Comparison of ENCODE assay signal across 11 cellular contexts in the genomic region with DNA sequence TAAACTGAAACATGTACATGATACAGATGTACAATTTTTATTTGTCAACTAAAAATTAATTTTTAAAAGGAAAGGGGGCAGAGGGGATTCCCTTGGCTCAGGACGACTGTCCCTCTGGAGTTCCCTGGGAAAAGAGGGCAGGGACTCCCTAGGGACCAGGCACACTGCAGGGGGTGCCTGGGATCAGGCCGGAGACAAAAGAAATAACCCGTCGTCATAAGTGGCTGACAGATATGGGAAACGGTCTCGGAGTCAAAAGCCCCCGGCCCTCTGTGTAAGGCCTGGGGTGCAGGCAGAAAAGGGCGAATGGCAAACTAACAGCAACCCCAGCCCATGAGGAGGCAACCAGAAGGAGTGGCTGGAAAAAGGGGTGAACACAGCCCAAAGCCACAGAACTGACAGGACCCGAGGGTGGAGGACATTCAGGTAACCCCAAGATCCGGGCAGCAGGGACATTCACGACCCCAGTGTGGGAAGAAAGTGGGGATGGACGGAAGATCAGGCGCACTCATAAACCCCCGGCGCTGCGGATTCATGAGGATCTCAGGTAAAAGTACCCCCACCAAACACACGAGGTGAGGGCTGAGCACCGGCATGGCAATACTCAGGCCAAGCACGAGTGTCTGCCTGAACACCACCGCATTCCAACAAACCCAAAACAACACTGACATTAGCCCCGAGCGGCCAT. TPM values are rescaled to one million over a fixed set of nuclear protein-coding genes. Genes with fewer than 3 reads are reported as not detected.
DNase-seq lines count a peak whose midpoint lies in the region; ATAC-seq and TF ChIP-seq lines count a peak whose summit lies in the region.
"Had no signal": no experiment of that assay in that cellular context is flagged by ENCODE, and none has a peak within 500 bp of the region (broad histone marks: within the 10 kb centered on the region; RNA-seq: fewer than 3 reads in every experiment).

No MANE protein-coding gene starts in this region.

- H3K9me3 Mint-ChIP-seq in endodermal cell, result no peaks in the 10 kb centered on the region
- no peaks in the 10 kb centered on the region for H3K9me3 Mint-ChIP-seq in naive thymus-derived CD8-positive, alpha-beta T cell
- H3K9me3 Mint-ChIP-seq in activated naive CD4-positive, alpha-beta T cell treated with anti-CD3 and anti-CD28 coated beads for 36 hours, result no peaks in the 10 kb centered on the region

- ATAC-seq in Right ventricle myocardium superior (ENCODE audit: poor library complexity) (no peak), Right ventricle myocardium inferior (no peak), HG03439 (IDR thresholded peaks at IDR 0.05; ENCODE audit: unreplicated experiment) (no peak)
- no peak for ATAC-seq in naive thymus-derived CD8-positive, alpha-beta T cell

- no peak for TF ChIP-seq POLR2A in vagina (IDR thresholded peaks at IDR 0.05)

- H3K27me3 Mint-ChIP-seq in endodermal cell (ENCODE audit: insufficient read depth), result no peaks in the 10 kb centered on the region
- no peaks in the 10 kb centered on the region for H3K27me3 Mint-ChIP-seq in naive thymus-derived CD8-positive, alpha-beta T cell
- H3K27me3 Mint-ChIP-seq in activated naive CD4-positive, alpha-beta T cell treated with anti-CD3 and anti-CD28 coated beads for 36 hours (ENCODE audit: low read depth), result no peaks in the 10 kb centered on the region
- H3K27me3 Mint-ChIP-seq: B cell had no signal

- no peak for TF ChIP-seq CTCF in endodermal cell (conservative IDR thresholded peaks at IDR 0.05)
- no peak for TF ChIP-seq CTCF in vagina (IDR thresholded peaks at IDR 0.05)

- 73 to 81% methylated on average over 14 to 22 of the region's 22 CpGs for WGBS in endodermal cell (ENCODE audit: insufficient coverage in 1 of 2, insufficient read length in 1 of 2), 2 experiments

- H3K27me3 ChIP-seq in endodermal cell (ENCODE audit: control insufficient read depth, insufficient read depth, low read length, poor library complexity, severe bottlenecking) (no peaks in the 10 kb centered on the region), vagina (no peaks in the 10 kb centered on the region)

- peaks cover 65% of the 10 kb centered on the region for H3K4me1 Mint-ChIP-seq in endodermal cell
- peaks cover 34 to 82% (median 69%) of the 10 kb centered on the region in 4 donors for H3K4me1 Mint-ChIP-seq in naive thymus-derived CD8-positive, alpha-beta T cell
- H3K4me1 Mint-ChIP-seq in activated naive CD4-positive, alpha-beta T cell treated with anti-CD3 and anti-CD28 coated beads for 36 hours (ENCODE audit: low read depth), result peaks cover 52% of the 10 kb centered on the region

- peaks cover 37% of the 10 kb centered on the region for H3K36me3 Mint-ChIP-seq in endodermal cell (ENCODE audit: low read depth)
- H3K36me3 Mint-ChIP-seq in naive thymus-derived CD8-positive, alpha-beta T cell, result peaks cover 0 to 36% (median 3%) of the 10 kb centered on the region in 3 donors
- H3K36me3 Mint-ChIP-seq in activated naive CD4-positive, alpha-beta T cell treated with anti-CD3 and anti-CD28 coated beads for 36 hours (ENCODE audit: low read depth), result peaks cover 18% of the 10 kb centered on the region

- H3K4me3 ChIP-seq in endodermal cell (ENCODE audit: low read length) (no peak overlapping the region), vagina (peak overlapping the region in 1 of 2 donors; percentile 41)

- H3K27ac Mint-ChIP-seq in endodermal cell, result peak overlapping the region; percentile 94
- H3K27ac Mint-ChIP-seq in naive thymus-derived CD8-positive, alpha-beta T cell, result peak overlapping the region in 8 of 10 donors; percentile 27 to 94 (median 59)
- no peak overlapping the region for H3K27ac Mint-ChIP-seq in activated naive CD4-positive, alpha-beta T cell treated with anti-CD3 and anti-CD28 coated beads for 36 hours
- H3K27ac Mint-ChIP-seq: B cell had no signal

- H3K9ac ChIP-seq in endodermal cell (ENCODE audit: extremely low read depth, low read length, poor library complexity, severe bottlenecking), result no peak overlapping the region

- intact Hi-C loops in Right ventricle myocardium superior (cut with DNase I) (loop anchor here (5.0 kb wide), 1 partner anchor 41 kb away; no protein-coding TSS in a partner anchor), Right ventricle myocardium inferior (cut with DNase I) (loop anchor here (1.0 kb wide), 1 partner anchor 207 kb away; no protein-coding TSS in a partner anchor), vagina (cut with DNase I) (no loop called here)
- intact Hi-C loops in activated naive CD4-positive, alpha-beta T cell treated with anti-CD3 and anti-CD28 coated beads for 36 hours (cut with micrococcal nuclease), result loop anchor here (10.0 kb wide), 1 partner anchor 232 kb away; a partner anchor contains a TSS

- H3K4me3 Mint-ChIP-seq in endodermal cell, result peak overlapping the region; percentile 22
- peak overlapping the region in 1 of 10 donors; percentile 28 for H3K4me3 Mint-ChIP-seq in naive thymus-derived CD8-positive, alpha-beta T cell
- H3K4me3 Mint-ChIP-seq in activated naive CD4-positive, alpha-beta T cell treated with anti-CD3 and anti-CD28 coated beads for 36 hours, result no peak overlapping the region
- H3K4me3 Mint-ChIP-seq: B cell had no signal

- POLR2A ChIA-PET in naive thymus-derived CD8-positive, alpha-beta T cell (lab: Charles Lee), result no interaction called here

- DNase-seq in Right ventricle myocardium superior (peak; percentile 37), Right ventricle myocardium inferior (ENCODE audit: missing footprints) (no peak), endodermal cell (no peak), vagina (ENCODE audit: extremely low spot score in 2 of 2) (no peak), T1000 (lab: John Stamatoyannopoulos, UW) (no peak)
- no peak for DNase-seq in naive thymus-derived CD8-positive, alpha-beta T cell
- no peak for DNase-seq in activated naive CD4-positive, alpha-beta T cell treated with anti-CD3 and anti-CD28 coated beads for 36 hours
- DNase-seq: MM.1S; stimulated activated CD4-positive, alpha-beta T cell treated with anti-CD3 and anti-CD28 coated beads, Interleukin-4, amount 100 ng/mL, for 24 hours had no signal

- H3K9me3 ChIP-seq in endodermal cell (ENCODE audit: control insufficient read depth, low read length) (no peaks in the 10 kb centered on the region), vagina (no peaks in the 10 kb centered on the region)

- peaks cover 52% of the 10 kb centered on the region for H3K4me1 ChIP-seq in endodermal cell (ENCODE audit: control insufficient read depth, insufficient read depth, low read length)
- peaks cover 92% of the 10 kb centered on the region for H3K4me1 ChIP-seq in vagina

- H3K36me3 ChIP-seq in endodermal cell (ENCODE audit: control insufficient read depth, insufficient read depth, low read length) (peaks cover 34% of the 10 kb centered on the region), vagina (peaks cover 0 to 11% of the 10 kb centered on the region in 2 donors)

- H3K27ac ChIP-seq in endodermal cell (ENCODE audit: low read depth, low read length), result peak overlapping the region; percentile 73
- peak overlapping the region; percentile 82 for H3K27ac ChIP-seq in vagina

- CTCF ChIA-PET in activated naive CD4-positive, alpha-beta T cell treated with anti-CD3 and anti-CD28 coated beads for 36 hours (lab: Charles Lee), result no interaction called here

RNA-seq across cellular contexts. Expression of a gene that starts 6.7 kb away (rescaled TPM):
- total RNA-seq in Right ventricle myocardium superior (37.2 TPM), Right ventricle myocardium inferior (40.1 TPM), endodermal cell (10 to 100 TPM; 50.1 to 51.8 TPM), vagina (25.5 TPM)
- polyA plus RNA-seq in endodermal cell (2013, experiment 1 of 2), result 57.3 TPM
- 47.7 TPM for polyA plus RNA-seq in endodermal cell (2013, experiment 2 of 2)
- total RNA-seq in naive thymus-derived CD8-positive, alpha-beta T cell, result 10 to 100 TPM; 37.7 to 41.7 TPM
- polyA plus RNA-seq in naive thymus-derived CD8-positive, alpha-beta T cell, result 1 to 10 TPM in 2 of 3 donors, under 1 TPM in 1; 0.68 to 2.7 (median 1.2) TPM
- total RNA-seq in activated naive CD4-positive, alpha-beta T cell treated with anti-CD3 and anti-CD28 coated beads for 36 hours, result 10 to 100 TPM; 30.6 to 31.3 TPM
